Comparison of ENCODE assay signal across 8 cellular contexts in the genomic region with DNA sequence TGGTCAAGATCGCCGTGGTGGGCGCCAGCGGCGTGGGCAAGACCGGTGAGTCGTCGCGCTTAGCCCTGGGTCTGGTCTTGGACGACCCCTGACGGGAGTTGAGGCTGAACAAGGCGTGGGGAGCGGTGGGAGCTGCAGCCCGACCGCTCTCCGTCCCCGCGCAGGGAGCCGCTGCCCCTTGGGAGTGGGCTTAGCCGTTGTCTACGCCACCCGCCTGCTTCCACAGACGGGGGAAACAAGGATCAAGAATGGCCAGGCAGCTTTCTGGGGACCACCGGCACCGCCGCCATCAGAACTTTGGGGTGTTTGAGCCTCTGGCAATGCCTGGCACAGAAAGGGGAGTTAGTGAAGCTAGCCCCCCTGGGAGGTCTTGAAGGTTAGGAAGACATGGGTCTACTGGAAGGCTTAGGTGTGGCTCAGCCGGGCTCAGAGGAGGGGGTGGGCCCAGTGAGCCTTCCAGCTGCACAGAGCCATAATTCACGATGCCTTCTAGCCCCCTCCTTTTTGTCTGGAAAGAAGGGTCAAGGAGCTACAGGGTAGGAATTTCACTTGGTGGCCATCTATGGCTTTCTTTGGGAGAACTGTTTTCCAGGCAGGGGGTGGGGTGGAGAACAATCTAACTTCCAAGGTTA. TPM values are rescaled to one million over a fixed set of nuclear protein-coding genes. Genes with fewer than 3 reads are reported as not detected.
DNase-seq lines count a peak whose midpoint lies in the region; ATAC-seq and TF ChIP-seq lines count a peak whose summit lies in the region.

No MANE protein-coding gene starts in this region.

- H3K27me3 ChIP-seq in A673 (replicated peaks; ENCODE audit: insufficient read depth, low read depth, low read length, poor library complexity), result no peaks in the 10 kb centered on the region
- H3K27me3 ChIP-seq in HUES48 (ENCODE audit: control insufficient read depth, insufficient read depth, low read length), result no peaks in the 10 kb centered on the region
- H3K27me3 ChIP-seq in mammary epithelial cell (ENCODE audit: insufficient read depth, low read length), result no peaks in the 10 kb centered on the region
- peaks cover 36% of the 10 kb centered on the region for H3K27me3 ChIP-seq in mononuclear cell (ENCODE audit: insufficient read depth, low read length)

- ATAC-seq in HG03039 (IDR thresholded peaks at IDR 0.05; ENCODE audit: unreplicated experiment) (no peak), HG03175 (IDR thresholded peaks at IDR 0.05; ENCODE audit: unreplicated experiment) (no peak)

- in situ Hi-C loops in mammary epithelial cell (cut with MboI; ENCODE audit: low sequenced_read_pairs in 2 of 2), result no loop called here

- H3K9ac ChIP-seq in HUES48 (ENCODE audit: low read depth, low read length) (peak overlapping the region; percentile 82), mammary epithelial cell (ENCODE audit: insufficient read depth, low read length) (no peak overlapping the region)

- BruUV-seq in A673 (replicated peaks; lab: Mats Ljungman, UMichigan) (no TSS peak), mammary epithelial cell (replicated peaks; lab: Mats Ljungman, UMichigan) (no TSS peak)

- peaks cover 4% of the 10 kb centered on the region for H3K79me2 ChIP-seq in mammary epithelial cell (ENCODE audit: insufficient read depth, low read length)

- DNase-seq in A673 (ENCODE audit: low spot score), result no peak
- no peak for DNase-seq in mammary epithelial cell
- no peak for DNase-seq in activated gamma-delta T cell treated with Interleukin-2 at 50 U/mL for 16 hours
- DNase-seq in hypothalamus (lab: John Stamatoyannopoulos, UW), result no peak

- dilution Hi-C loops in mammary epithelial cell (cut with HindIII; ENCODE audit: low sequenced_read_pairs), result no loop called here

- H3K9me3 ChIP-seq in A673 (ENCODE audit: low read depth, low read length, poor library complexity, severe bottlenecking) (no peaks in the 10 kb centered on the region), HUES48 (ENCODE audit: control insufficient read depth, insufficient read depth, low read length) (0 out of 2 replicates have a peak, but pooled peaks cover under 1% of the 10 kb centered on the region), mammary epithelial cell (replicated peaks; ENCODE audit: insufficient read depth, low read length) (no peaks in the 10 kb centered on the region), mononuclear cell (ENCODE audit: low read depth, low read length) (no peaks in the 10 kb centered on the region)

- peak overlapping the region; percentile 100 for H3K4me2 ChIP-seq in mammary epithelial cell (ENCODE audit: insufficient read depth, low read depth, low read length)

- H4K20me1 ChIP-seq in mammary epithelial cell (ENCODE audit: insufficient read depth, low read length), result no peaks in the 10 kb centered on the region

- WGBS in mammary epithelial cell (ENCODE audit: low coverage, missing lambda C conversion rate), result 71% methylated on average over 3 of the region's 28 CpGs

- no peaks in the 10 kb centered on the region for H3K4me1 ChIP-seq in A673 (ENCODE audit: insufficient read depth, low read length, poor library complexity, severe bottlenecking)
- peaks cover 51% of the 10 kb centered on the region for H3K4me1 ChIP-seq in HUES48 (ENCODE audit: control insufficient read depth, insufficient read depth, low read length)
- H3K4me1 ChIP-seq in mammary epithelial cell (ENCODE audit: insufficient read depth, low read length), result peaks cover 11% of the 10 kb centered on the region
- H3K4me1 ChIP-seq in mononuclear cell (ENCODE audit: insufficient read depth, low read length), result peaks cover 14% of the 10 kb centered on the region

- H3K36me3 ChIP-seq in A673 (ENCODE audit: insufficient read depth, low read length, poor library complexity, severe bottlenecking) (no peaks in the 10 kb centered on the region), HUES48 (ENCODE audit: control insufficient read depth, insufficient read depth, low read length) (peaks cover 48% of the 10 kb centered on the region), mammary epithelial cell (ENCODE audit: insufficient read depth, low read length) (peaks cover 6% of the 10 kb centered on the region)

- no peak for TF ChIP-seq CTCF in A673 (conservative IDR thresholded peaks at IDR 0.05; ENCODE audit: low read depth, low read length)
- no peak for TF ChIP-seq CTCF in mammary epithelial cell (conservative IDR thresholded peaks at IDR 0.05 in 1 of 2, IDR thresholded peaks at IDR 0.05 in 1 of 2; ENCODE audit: extremely low read depth in 1 of 2, insufficient read depth in 1 of 2, low read depth in 1 of 2, low read length in 2 of 2)

- POLR2A ChIA-PET in A673 (lab: Charles Lee; ENCODE audit: low non-redundant PET), result no interaction called here

- CTCF ChIA-PET in A673 (lab: Charles Lee), result no interaction called here
- CTCF ChIA-PET in mammary epithelial cell (lab: Charles Lee; ENCODE audit: low non-redundant PET), result no interaction called here

- H2AFZ ChIP-seq in mammary epithelial cell (ENCODE audit: low read depth, low read length), result peak overlapping the region; percentile 94

- H3K27ac ChIP-seq in A673 (ENCODE audit: low read depth, low read length, poor library complexity, severe bottlenecking) (no peak overlapping the region), HUES48 (ENCODE audit: low read depth, low read length) (peak overlapping the region; percentile 43), mammary epithelial cell (ENCODE audit: insufficient read depth, low read depth, low read length) (no peak overlapping the region)

- H3K4me3 ChIP-seq in A673 (ENCODE audit: low read depth, low read length, poor library complexity, severe bottlenecking) (peak overlapping the region; percentile 43), HUES48 (ENCODE audit: low read depth, low read length) (peak overlapping the region; percentile 90), mammary epithelial cell (replicated peaks in 1 of 3; ENCODE audit: insufficient read depth in 1 of 3, low read depth in 2 of 3, low read length in 3 of 3) (peak overlapping the region; percentile 59 to 71 (median 62)), mononuclear cell (ENCODE audit: low read length) (peak overlapping the region; percentile 35)

- intact Hi-C loops in A673 (cut with micrococcal nuclease; ENCODE audit: unreplicated experiment), result loop anchor here (10.0 kb wide), 1 partner anchor 148 kb away; no protein-coding TSS in a partner anchor
- intact Hi-C loops in mammary epithelial cell (cut with micrococcal nuclease), result loop anchor here (2.0 to 5.0 kb wide), 4 partner anchors 24 to 315 kb away; no protein-coding TSS in a partner anchor

RNA-seq across cellular contexts. Expression of a gene that starts 0.6 kb away (rescaled TPM):
- total RNA-seq in A673 (2021), result 0.67 and 0.90 TPM in 2 replicates
- total RNA-seq in mammary epithelial cell, result 1 to 10 TPM; 2.4 to 3.5 TPM
- 3.3 TPM for polyA plus RNA-seq in mammary epithelial cell
- not detected for polyA minus RNA-seq in mammary epithelial cell
- 0.31 TPM for total RNA-seq in mononuclear cell

Comparison
In these comparisons a context has a peak if more than half of its experiments do, and no peak if none do; other contexts are left out.
1. H3K4me3 ChIP-seq: peak in every context shown above with its lines; median percentile 90 in HUES48; 62 in mammary epithelial cell; 43 in A673; 35 in mononuclear cell.